11 cellular contexts compared by ENCODE assay signal in the genomic region with DNA sequence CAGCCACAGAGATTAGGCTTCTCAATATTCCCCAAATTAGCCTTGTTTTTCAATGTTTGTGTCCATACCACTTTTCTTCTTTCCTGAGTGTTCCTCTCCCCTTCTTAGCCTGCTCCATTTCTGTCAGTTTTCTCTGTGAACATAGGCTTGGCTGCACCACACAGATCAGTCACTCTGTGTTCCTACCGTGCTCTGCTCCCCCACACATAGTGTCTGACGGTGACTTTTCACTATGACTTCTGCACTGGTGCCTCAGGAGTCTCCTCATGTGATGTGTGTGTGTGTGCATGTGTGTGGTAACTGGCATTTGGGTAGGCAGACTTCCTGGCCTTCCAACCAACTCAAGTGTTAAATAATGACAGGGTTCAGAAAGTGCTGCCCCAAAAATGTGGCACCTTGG. TPM values are rescaled to one million over a fixed set of nuclear protein-coding genes. Genes with fewer than 3 reads are reported as not detected.
DNase-seq lines count a peak whose midpoint lies in the region; ATAC-seq lines count a peak whose summit lies in the region.
"Had no signal": no experiment of that assay in that cellular context is flagged by ENCODE, and none has a peak within 500 bp of the region (broad histone marks: within the 10 kb centered on the region; RNA-seq: fewer than 3 reads in every experiment).

No MANE protein-coding gene starts in this region.

- H3K27ac ChIP-seq in HUES64 (ENCODE audit: low read depth, low read length) (peak overlapping the region; percentile 37), iPS-18a (ENCODE audit: low read length) (no peak overlapping the region)

- no peak overlapping the region for H3K4me3 ChIP-seq in HUES64 (ENCODE audit: low read length)
- peak overlapping the region; percentile 22 for H3K4me3 ChIP-seq in iPS-18a (ENCODE audit: low read length)

- H3K9me3 ChIP-seq in HUES64 (ENCODE audit: insufficient read depth, low read depth, low read length) (no peaks in the 10 kb centered on the region), iPS-18a (ENCODE audit: control insufficient read depth, low read depth, low read length) (no peaks in the 10 kb centered on the region)

- H3K36me3 ChIP-seq in HUES64 (ENCODE audit: insufficient read depth, low read length) (no peaks in the 10 kb centered on the region), iPS-18a (ENCODE audit: control insufficient read depth, low read depth, low read length) (no peaks in the 10 kb centered on the region)

- no peak for DNase-seq in activated effector memory CD4-positive, alpha-beta T cell treated with Interleukin-2 at 50 U/mL for 16 hours
- DNase-seq: GF-D8, NCI-H345, RPMI8226 had no signal

- ATAC-seq in GM18858 (IDR thresholded peaks at IDR 0.05; ENCODE audit: unreplicated experiment) (peak; percentile 65), GM21786 (IDR thresholded peaks at IDR 0.05; ENCODE audit: unreplicated experiment) (peak; percentile 75), HG02884 (IDR thresholded peaks at IDR 0.05; ENCODE audit: unreplicated experiment) (no peak), HG03095 (IDR thresholded peaks at IDR 0.05; ENCODE audit: unreplicated experiment) (no peak)
- ATAC-seq: HCT116 had no signal

- 74% methylated on average over 2 of the region's 2 CpGs for WGBS in HUES64

- H3K27me3 ChIP-seq in HUES64 (ENCODE audit: insufficient read depth, low read length), result no peaks in the 10 kb centered on the region
- no peaks in the 10 kb centered on the region for H3K27me3 ChIP-seq in iPS-18a (ENCODE audit: control insufficient read depth, insufficient read depth, low read length)

- peaks cover 24% of the 10 kb centered on the region for H3K4me1 ChIP-seq in HUES64 (ENCODE audit: insufficient read depth, low read length)
- peaks cover 26% of the 10 kb centered on the region for H3K4me1 ChIP-seq in iPS-18a (ENCODE audit: control insufficient read depth, low read depth, low read length)

- H3K9ac ChIP-seq in HUES64 (ENCODE audit: low read depth, low read length) (no peak overlapping the region), iPS-18a (ENCODE audit: low read length) (no peak overlapping the region)

RNA-seq across cellular contexts. Expression of gene MYCBP2, which starts 47.9 kb away (rescaled TPM):
- polyA plus RNA-seq in HUES64 (2013, experiment 1 of 2), result 19.3 TPM
- polyA plus RNA-seq in HUES64 (2013, experiment 2 of 2), result 20.7 TPM

Comparison
In these comparisons a context has a peak if more than half of its experiments do, and no peak if none do; other contexts are left out.
1. ATAC-seq: peak in GM18858 (single experiment) and GM21786 (single experiment); none in HG02884 (single experiment) and HG03095 (single experiment).